ENCODE assay signal across 21 cellular contexts in genomic region chr22:35217541-35217940, GRCh38.
"Had no signal": no experiment of that assay in that cellular context is flagged by ENCODE, and none has a peak within 500 bp of the region (broad histone marks: within the 10 kb centered on the region; RNA-seq: fewer than 3 reads in every experiment).

No MANE protein-coding gene starts in this region.

- H3K4me3 ChIP-seq: SJCRH30 had no signal

- H3K4me1 ChIP-seq: SJCRH30 had no signal

- DNase-seq: Karpas-422, KG1, MM.1S, NCI-H1092 treated with DMSO at 0.1 percent for 48 hours, NCI-H1436, NCI-H187, NCI-H2029, NCI-H2081 treated with DMSO at 0.1 percent for 48 hours, NCI-H226, NCI-H446, NCI-H510A, NCI-H524 treated with DMSO at 0.1 percent for 48 hours, NCI-H69, NCI-H774, SHP77 treated with DMSO at 0.1 percent for 48 hours, T-helper 1 cell had no signal

- H3K27ac ChIP-seq: SJCRH30 had no signal

- H3K36me3 ChIP-seq: SJCRH30 had no signal

- ATAC-seq: HepG2, Panc1, Right ventricle myocardium inferior, SK-N-SH treated with all-trans-retinoic acid at 6 μM for 48 hours had no signal

- H3K9me3 ChIP-seq: SJCRH30 had no signal

- H3K27me3 ChIP-seq: SJCRH30 had no signal
